8 cellular contexts compared by ENCODE assay signal in the genomic region with DNA sequence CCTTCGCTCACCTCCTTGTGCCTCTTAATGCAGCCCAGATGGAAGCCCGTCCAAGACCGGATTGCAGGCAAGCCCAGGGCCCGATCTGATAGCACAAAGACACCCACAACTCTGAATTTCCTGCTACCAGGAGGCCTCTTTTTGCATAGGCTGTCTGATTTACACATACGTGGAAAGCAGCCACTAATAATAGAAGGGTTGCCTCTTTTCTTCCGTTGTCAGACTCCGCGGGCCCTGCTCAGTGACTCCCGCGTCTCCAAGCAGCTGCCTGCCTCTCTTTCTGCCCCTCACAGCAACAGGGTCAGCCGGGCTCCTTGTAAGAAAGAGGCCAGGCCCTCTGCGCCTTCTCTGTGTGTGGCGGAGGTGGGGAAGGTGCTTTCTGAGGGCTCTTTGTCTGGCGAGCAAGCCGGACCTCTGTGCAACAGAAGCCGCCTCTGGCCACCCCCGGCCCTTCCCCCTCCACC.
DNase-seq lines count a peak whose midpoint lies in the region; ATAC-seq and TF ChIP-seq lines count a peak whose summit lies in the region.

No MANE protein-coding gene starts in this region.

- peak overlapping the region; percentile 89 for H3K4me2 ChIP-seq in OCI-LY1 (ENCODE audit: low read length)

- peaks cover 100% of the 10 kb centered on the region for H3K4me1 ChIP-seq in OCI-LY1 (ENCODE audit: insufficient read depth, low read length, severe bottlenecking)

- H3F3A ChIP-seq in OCI-LY1 (ENCODE audit: insufficient read depth, low read length), result no peaks in the 10 kb centered on the region; the same call in 1 of the 2 replicates

- no peak for TF ChIP-seq CTCF in OCI-LY1 (IDR thresholded peaks at IDR 0.05; ENCODE audit: low read length)

- H2AFZ ChIP-seq in OCI-LY1 (ENCODE audit: low read length), result no peak overlapping the region

- H3K79me2 ChIP-seq in OCI-LY1 (ENCODE audit: insufficient read depth, low read length), result peaks cover 58% of the 10 kb centered on the region

- ATAC-seq in GM18870 (IDR thresholded peaks at IDR 0.05; ENCODE audit: unreplicated experiment), result peak; percentile 37
- peak; percentile 65 for ATAC-seq in HG02763 (IDR thresholded peaks at IDR 0.05; ENCODE audit: unreplicated experiment)

- no peaks in the 10 kb centered on the region for H3K9me3 ChIP-seq in OCI-LY1 (ENCODE audit: low read length)

- no peaks in the 10 kb centered on the region for H3K9me2 ChIP-seq in OCI-LY1 (ENCODE audit: low read depth, low read length)

- H4K20me1 ChIP-seq in OCI-LY1 (ENCODE audit: insufficient read depth, low read length), result no peaks in the 10 kb centered on the region

- H3K9ac ChIP-seq in OCI-LY1 (ENCODE audit: low read length), result peak overlapping the region; percentile 83

- H3K36me3 ChIP-seq in OCI-LY1 (ENCODE audit: insufficient read depth, low read length), result peaks cover 24% of the 10 kb centered on the region; the same call in 1 of the 2 replicates

- no peaks in the 10 kb centered on the region for H3K27me3 ChIP-seq in OCI-LY1 (ENCODE audit: insufficient read depth, low read length)

- peak overlapping the region; percentile 99 for H3K27ac ChIP-seq in OCI-LY1 (ENCODE audit: low read depth, low read length, poor library complexity, severe bottlenecking)

- peak; percentile 75 for DNase-seq in ecto neural progenitor cell (ENCODE audit: low spot score)
- peak; percentile 63 for DNase-seq in stimulated activated CD4-positive, alpha-beta T cell treated with anti-CD3 and anti-CD28 coated beads, Interleukin-15, amount 100 ng/mL, for 24 hours
- DNase-seq in cortex of kidney (lab: John Stamatoyannopoulos, UW), result no peak
- no peak for DNase-seq in DMS153 treated with DMSO at 0.1 percent for 48 hours (lab: John Stamatoyannopoulos, UW; ENCODE audit: unreplicated experiment)
- DNase-seq in middle frontal gyrus (ENCODE audit: extremely low spot score, low spot score), result no peak

- peak overlapping the region; percentile 58 for H3K4me3 ChIP-seq in OCI-LY1 (ENCODE audit: low read depth, low read length, poor library complexity, severe bottlenecking)

Comparison
In these comparisons a context has a peak if more than half of its experiments do, and no peak if none do; other contexts are left out.
1. DNase-seq: peak in ecto neural progenitor cell (single experiment) and stimulated activated CD4-positive, alpha-beta T cell treated with anti-CD3 and anti-CD28 coated beads, Interleukin-15, amount 100 ng/mL, for 24 hours (single experiment); none in cortex of kidney (single experiment), DMS153 treated with DMSO at 0.1 percent for 48 hours (single experiment) and middle frontal gyrus (single experiment).